Comparison of ENCODE assay signal across 8 cellular contexts in the genomic region with DNA sequence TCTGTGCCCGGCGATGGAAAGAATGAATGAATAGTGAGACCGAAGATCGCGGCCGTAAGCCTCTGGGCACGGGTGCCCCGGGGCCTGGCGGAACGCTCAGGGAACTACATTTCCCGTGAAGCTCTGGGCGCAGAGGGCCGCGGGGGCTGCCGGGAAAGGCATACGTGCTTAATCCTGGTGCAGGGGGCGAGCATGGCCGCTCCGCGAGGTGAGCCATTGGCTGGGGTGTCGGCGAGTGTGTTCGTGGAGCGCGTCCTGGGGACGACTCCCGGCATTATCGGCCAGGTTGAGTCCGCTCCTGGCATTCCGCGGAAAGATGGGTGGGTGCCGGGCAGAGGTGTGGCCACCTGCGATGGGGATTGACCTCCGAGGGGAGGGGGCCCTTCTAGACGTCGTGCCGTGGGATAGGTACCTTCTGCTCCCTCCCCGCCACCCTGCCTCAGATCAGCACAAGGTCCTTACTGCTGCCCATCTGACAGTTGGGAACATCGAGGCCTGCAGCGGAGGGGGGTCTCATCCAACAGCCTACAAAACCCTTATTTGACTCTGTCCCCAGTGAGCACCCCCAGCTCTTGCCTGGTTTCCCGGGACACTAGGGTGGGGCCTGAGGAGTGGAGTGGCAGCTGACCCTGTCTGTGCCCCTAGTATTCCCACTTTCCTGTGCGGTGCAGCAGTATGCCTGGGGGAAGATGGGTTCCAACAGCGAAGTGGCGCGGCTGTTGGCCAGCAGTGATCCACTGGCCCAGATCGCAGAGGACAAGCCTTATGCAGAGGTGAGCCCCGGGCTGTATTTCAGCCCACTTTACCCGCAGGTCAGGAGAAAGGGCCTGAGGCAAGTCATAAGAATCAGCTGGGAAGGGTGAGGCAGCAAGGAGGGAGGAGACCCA. TPM values are rescaled to one million over a fixed set of nuclear protein-coding genes. Genes with fewer than 3 reads are reported as not detected.
DNase-seq lines count a peak whose midpoint lies in the region; ATAC-seq and TF ChIP-seq lines count a peak whose summit lies in the region.

A gene with protein sequence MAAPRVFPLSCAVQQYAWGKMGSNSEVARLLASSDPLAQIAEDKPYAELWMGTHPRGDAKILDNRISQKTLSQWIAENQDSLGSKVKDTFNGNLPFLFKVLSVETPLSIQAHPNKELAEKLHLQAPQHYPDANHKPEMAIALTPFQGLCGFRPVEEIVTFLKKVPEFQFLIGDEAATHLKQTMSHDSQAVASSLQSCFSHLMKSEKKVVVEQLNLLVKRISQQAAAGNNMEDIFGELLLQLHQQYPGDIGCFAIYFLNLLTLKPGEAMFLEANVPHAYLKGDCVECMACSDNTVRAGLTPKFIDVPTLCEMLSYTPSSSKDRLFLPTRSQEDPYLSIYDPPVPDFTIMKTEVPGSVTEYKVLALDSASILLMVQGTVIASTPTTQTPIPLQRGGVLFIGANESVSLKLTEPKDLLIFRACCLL (plus strand): TSS at position 161 of the 887 bp plus-strand sequence. CDS start 32 bp downstream, at position 193.

- H3K4me3 Mint-ChIP-seq in naive B cell = peak within 1 kb of the TSS; percentile 85 to 96 (median 92)
- H3K4me3 Mint-ChIP-seq in stimulated activated effector memory CD8-positive, alpha-beta T cell treated with anti-CD3 and anti-CD28 coated beads, Interleukin-12 subunit alpha, Interleukin-12 subunit beta, amount 100 ng/mL, for 72 hours = peak within 1 kb of the TSS; percentile 87

- H3K27me3 ChIP-seq in KMS-11 (ENCODE audit: insufficient read depth, low read depth) (no peaks in the 10 kb centered on the region), RWPE2 (ENCODE audit: insufficient read depth, poor library complexity, severe bottlenecking) (no peaks in the 10 kb centered on the region)

- peak within 1 kb of the TSS; percentile 83 for H3K9ac ChIP-seq in KMS-11

- H3K4me2 ChIP-seq in KMS-11 = peak within 1 kb of the TSS; percentile 66

- H3K79me2 ChIP-seq in KMS-11 (ENCODE audit: insufficient read depth, low read depth) = no peaks in the 10 kb centered on the region

- peak within 1 kb of the TSS; percentile 45 to 91 (median 78) for H3K27ac Mint-ChIP-seq in naive B cell
- peak within 1 kb of the TSS; percentile 95 for H3K27ac Mint-ChIP-seq in stimulated activated effector memory CD8-positive, alpha-beta T cell treated with anti-CD3 and anti-CD28 coated beads, Interleukin-12 subunit alpha, Interleukin-12 subunit beta, amount 100 ng/mL, for 72 hours

- TF ChIP-seq CTCF in KMS-11 (conservative IDR thresholded peaks at IDR 0.05; ENCODE audit: low read depth, low read length) (no peak), RWPE2 (IDR thresholded peaks at IDR 0.05; ENCODE audit: poor library complexity, severe bottlenecking) (no peak)

- H3K9me3 Mint-ChIP-seq in naive B cell = no peaks in the 10 kb centered on the region
- no peaks in the 10 kb centered on the region for H3K9me3 Mint-ChIP-seq in stimulated activated effector memory CD8-positive, alpha-beta T cell treated with anti-CD3 and anti-CD28 coated beads, Interleukin-12 subunit alpha, Interleukin-12 subunit beta, amount 100 ng/mL, for 72 hours

- H3K4me3 ChIP-seq in KMS-11 (IDR thresholded peaks at IDR 0.05; ENCODE audit: insufficient read depth, low read depth, low read length) = no peak within 1 kb of the TSS
- peak within 1 kb of the TSS; percentile 87 for H3K4me3 ChIP-seq in RWPE2 (ENCODE audit: severe bottlenecking)

- DNase-seq in DMS153 (lab: John Stamatoyannopoulos, UW) (peak; percentile 1), RWPE2 (ENCODE audit: low spot score) (peak; percentile 94), fibroblast of gingiva (ENCODE audit: low read depth) (peak; percentile 68), naive B cell (peak; percentile 81)
- peak; percentile 65 to 76 for DNase-seq in activated T-helper 1 cell treated with anti-CD3 and anti-CD28 coated beads, Interleukin-2, amount 50 U/mL, for 16 hours (ENCODE audit: low read depth in 1 of 2, low spot score in 1 of 2)
- peak; percentile 77 to 93 for DNase-seq in stimulated activated effector memory CD8-positive, alpha-beta T cell treated with anti-CD3 and anti-CD28 coated beads, Interleukin-12 subunit alpha, Interleukin-12 subunit beta, amount 100 ng/mL, for 72 hours (ENCODE audit: low spot score in 2 of 2)

- H3K4me1 Mint-ChIP-seq in naive B cell = peaks cover 29 to 37% (median 37%) of the 10 kb centered on the region in 3 donors
- H3K4me1 Mint-ChIP-seq in stimulated activated effector memory CD8-positive, alpha-beta T cell treated with anti-CD3 and anti-CD28 coated beads, Interleukin-12 subunit alpha, Interleukin-12 subunit beta, amount 100 ng/mL, for 72 hours = peaks cover 51% of the 10 kb centered on the region

- H4K20me1 ChIP-seq in KMS-11 (ENCODE audit: insufficient read depth) = no peaks in the 10 kb centered on the region

- peak within 1 kb of the TSS; percentile 82 for H2AFZ ChIP-seq in KMS-11 (ENCODE audit: low read depth)

- H3K27ac ChIP-seq in KMS-11 = 0 out of 2 replicates have a peak within 1 kb of the TSS, but pooled peaks have one; percentile 25
- H3K27ac ChIP-seq in RWPE2 (ENCODE audit: poor library complexity, severe bottlenecking) = peak within 1 kb of the TSS; percentile 37

- H3K36me3 Mint-ChIP-seq in naive B cell = peaks cover 0 to 7% of the 10 kb centered on the region in 2 donors
- H3K36me3 Mint-ChIP-seq in stimulated activated effector memory CD8-positive, alpha-beta T cell treated with anti-CD3 and anti-CD28 coated beads, Interleukin-12 subunit alpha, Interleukin-12 subunit beta, amount 100 ng/mL, for 72 hours = peaks cover 52% of the 10 kb centered on the region

- H3K9me3 ChIP-seq in RWPE2 (ENCODE audit: severe bottlenecking) = no peaks in the 10 kb centered on the region

- H3K4me1 ChIP-seq in KMS-11 (ENCODE audit: low read depth, poor library complexity, severe bottlenecking) = peaks cover 14% of the 10 kb centered on the region
- peaks cover 8% of the 10 kb centered on the region for H3K4me1 ChIP-seq in RWPE2 (ENCODE audit: insufficient read depth, poor library complexity, severe bottlenecking)

- ATAC-seq in GM21529 (IDR thresholded peaks at IDR 0.05; ENCODE audit: unreplicated experiment) (peak; percentile 96), RWPE2 (ENCODE audit: low read depth) (peak; percentile 97), naive B cell (ENCODE audit: low read depth in 2 of 2) (peak; percentile 100)
- peak; percentile 98 for ATAC-seq in stimulated activated effector memory CD8-positive, alpha-beta T cell treated with anti-CD3 and anti-CD28 coated beads, Interleukin-12 subunit alpha, Interleukin-12 subunit beta, amount 100 ng/mL, for 72 hours

- H3K36me3 ChIP-seq in KMS-11 (ENCODE audit: insufficient read depth) (no peaks in the 10 kb centered on the region; the same call in 1 of the 2 replicates), RWPE2 (ENCODE audit: low read depth) (peaks cover 30% of the 10 kb centered on the region)

- no peaks in the 10 kb centered on the region for H3K27me3 Mint-ChIP-seq in naive B cell

RNA-seq across cellular contexts. Expression of the gene that starts here (rescaled TPM):
- 10 to 100 TPM; 54.3 to 70.0 (median 57.7) TPM for polyA plus RNA-seq in naive B cell (ENCODE audit: low read depth in 6 of 6)

Comparison
In these comparisons a context has a peak if more than half of its experiments do, and no peak if none do; other contexts are left out.
1. DNase-seq: peak in every context shown above with its lines; median percentile 94 in RWPE2; 85 in stimulated activated effector memory CD8-positive, alpha-beta T cell treated with anti-CD3 and anti-CD28 coated beads, Interleukin-12 subunit alpha, Interleukin-12 subunit beta, amount 100 ng/mL, for 72 hours; 81 in naive B cell; 70 in activated T-helper 1 cell treated with anti-CD3 and anti-CD28 coated beads, Interleukin-2, amount 50 U/mL, for 16 hours; 68 in fibroblast of gingiva; 1 in DMS153.